ENCODE assay signal across 8 cellular contexts in the genomic region with DNA sequence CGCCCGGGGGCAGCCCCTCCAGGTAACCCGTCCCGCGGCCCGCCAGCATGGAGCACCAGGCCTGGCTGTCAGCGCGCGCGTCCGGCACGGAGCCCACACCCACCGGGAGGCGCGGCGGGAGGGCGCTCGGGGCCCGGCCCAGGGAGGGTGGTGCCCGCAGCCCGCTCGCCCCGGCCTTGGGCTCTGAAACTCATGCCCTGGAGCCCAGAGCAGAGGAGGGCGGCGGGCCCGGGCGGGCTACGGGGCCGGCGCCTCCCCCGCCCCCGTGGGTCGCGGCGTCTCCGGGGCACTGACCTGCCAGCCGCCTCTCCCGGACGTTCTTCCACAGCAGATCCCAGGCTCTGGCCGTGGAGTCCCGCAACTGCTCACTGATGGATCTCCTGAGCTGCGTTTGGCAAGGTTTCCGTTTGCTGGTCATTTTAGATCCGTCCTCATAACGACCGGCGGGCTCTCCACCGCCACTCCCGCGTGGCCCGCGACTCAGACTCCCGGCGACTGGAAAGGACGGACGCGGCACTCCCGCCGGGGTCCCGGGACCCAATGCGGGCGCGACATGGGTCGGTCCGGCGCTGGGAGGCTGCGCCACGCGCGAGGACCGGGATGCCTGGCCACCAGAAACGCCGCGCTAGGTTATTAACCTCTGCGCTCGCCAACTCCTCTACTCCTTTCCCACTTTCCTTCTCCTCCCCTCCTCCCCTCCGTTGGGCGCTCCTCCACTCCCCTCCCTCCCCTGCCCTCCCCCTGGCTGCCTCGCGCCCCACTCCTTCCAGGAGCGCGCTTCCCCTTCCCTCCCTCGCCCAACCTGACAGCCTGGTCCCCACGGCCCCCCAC.
A peak's percentile ranks its signal among the peaks of the same experiment; 100 is the strongest.
DNase-seq lines count a peak whose midpoint lies in the region; ATAC-seq and TF ChIP-seq lines count a peak whose summit lies in the region.

No MANE protein-coding gene starts in this region.

- no peak for DNase-seq in activated CD4-positive, alpha-beta T cell treated with anti-CD3 and anti-CD28 coated beads, Interleukin-2, amount 10 ng/mL, durations not matched to agents 24 days and 14 days
- no peak for DNase-seq in activated CD4-positive, alpha-beta T cell treated with anti-CD3 and anti-CD28 coated beads, Interleukin-2, amount 50 U/mL, for 48 hours
- DNase-seq in chondrocyte (ENCODE audit: low spot score) (no peak), left colon (peak; percentile 70 to 74), stomach (peak; percentile 66)
- DNase-seq in effector memory CD4-positive, alpha-beta T cell = no peak

- peaks cover 10 to 61% (median 35%) of the 10 kb centered on the region in 4 donors for H3K4me1 ChIP-seq in stomach
- H3K4me1 ChIP-seq in effector memory CD4-positive, alpha-beta T cell (ENCODE audit: control insufficient read depth, insufficient read depth, low read length, poor library complexity, severe bottlenecking) = no peaks in the 10 kb centered on the region

- no peaks in the 10 kb centered on the region for H3K9me3 ChIP-seq in stomach
- H3K9me3 ChIP-seq in effector memory CD4-positive, alpha-beta T cell (ENCODE audit: control insufficient read depth, low read length) = no peaks in the 10 kb centered on the region

- ATAC-seq in left colon (peak; percentile 87), HG02884 (IDR thresholded peaks at IDR 0.05; ENCODE audit: unreplicated experiment) (no peak), GM18517 (IDR thresholded peaks at IDR 0.05; ENCODE audit: unreplicated experiment) (no peak)

- no peaks in the 10 kb centered on the region for H3K27me3 ChIP-seq in stomach
- peaks cover 15% of the 10 kb centered on the region for H3K27me3 ChIP-seq in effector memory CD4-positive, alpha-beta T cell (replicated peaks; ENCODE audit: control insufficient read depth, insufficient read depth, low read length, poor library complexity, severe bottlenecking)

- H3K4me3 Mint-ChIP-seq in activated CD4-positive, alpha-beta T cell treated with anti-CD3 and anti-CD28 coated beads, Interleukin-2, amount 10 ng/mL, durations not matched to agents 24 days and 14 days = peak overlapping the region; percentile 34
- H3K4me3 Mint-ChIP-seq in chondrocyte (ENCODE audit: unreplicated experiment) = peak overlapping the region; percentile 85

- TF ChIP-seq CTCF in chondrocyte (IDR thresholded peaks at IDR 0.05) (peak; percentile 11), stomach (IDR thresholded peaks at IDR 0.05) (no peak)

- peaks cover 2% of the 10 kb centered on the region for H3K4me1 Mint-ChIP-seq in activated CD4-positive, alpha-beta T cell treated with anti-CD3 and anti-CD28 coated beads, Interleukin-2, amount 10 ng/mL, durations not matched to agents 24 days and 14 days
- peaks cover 31% of the 10 kb centered on the region for H3K4me1 Mint-ChIP-seq in chondrocyte (ENCODE audit: low read depth)

- 1 to 5% (median 2%) methylated on average over 29 to 84 of the region's 84 CpGs for WGBS in stomach, 5 donors

- H3K36me3 ChIP-seq in stomach = no peaks in the 10 kb centered on the region
- H3K36me3 ChIP-seq in effector memory CD4-positive, alpha-beta T cell (ENCODE audit: control insufficient read depth, insufficient read depth, low read length) = no peaks in the 10 kb centered on the region

- H3K27ac Mint-ChIP-seq in activated CD4-positive, alpha-beta T cell treated with anti-CD3 and anti-CD28 coated beads, Interleukin-2, amount 10 ng/mL, durations not matched to agents 24 days and 14 days = no peak overlapping the region
- H3K27ac Mint-ChIP-seq in chondrocyte (ENCODE audit: unreplicated experiment) = peak overlapping the region; percentile 85

- no peak for TF ChIP-seq POLR2A in stomach (IDR thresholded peaks at IDR 0.05)

- peaks cover 56% of the 10 kb centered on the region for H3K27me3 Mint-ChIP-seq in activated CD4-positive, alpha-beta T cell treated with anti-CD3 and anti-CD28 coated beads, Interleukin-2, amount 10 ng/mL, durations not matched to agents 24 days and 14 days
- H3K27me3 Mint-ChIP-seq in chondrocyte (ENCODE audit: low read depth) = no peaks in the 10 kb centered on the region

- H3K27ac ChIP-seq in stomach = peak overlapping the region; percentile 86 to 93 (median 89)
- no peak overlapping the region for H3K27ac ChIP-seq in effector memory CD4-positive, alpha-beta T cell (ENCODE audit: insufficient read depth, low read length, poor library complexity, severe bottlenecking)

- TF ChIP-seq EP300 in stomach (IDR thresholded peaks at IDR 0.05) = no peak

- H3K9me3 Mint-ChIP-seq in activated CD4-positive, alpha-beta T cell treated with anti-CD3 and anti-CD28 coated beads, Interleukin-2, amount 10 ng/mL, durations not matched to agents 24 days and 14 days = no peaks in the 10 kb centered on the region
- H3K9me3 Mint-ChIP-seq in chondrocyte (ENCODE audit: low read depth) = no peaks in the 10 kb centered on the region

- intact Hi-C loops in activated CD4-positive, alpha-beta T cell treated with anti-CD3 and anti-CD28 coated beads, Interleukin-2, amount 10 ng/mL, durations not matched to agents 24 days and 14 days (cut with micrococcal nuclease) = no loop called here
- intact Hi-C loops in left colon (cut with DNase I, micrococcal nuclease) = no loop called here
- intact Hi-C loops in stomach (cut with DNase I; ENCODE audit: low total_unique reads) = no loop called here

- no peaks in the 10 kb centered on the region for H3K36me3 Mint-ChIP-seq in activated CD4-positive, alpha-beta T cell treated with anti-CD3 and anti-CD28 coated beads, Interleukin-2, amount 10 ng/mL, durations not matched to agents 24 days and 14 days (ENCODE audit: low read depth)
- no peaks in the 10 kb centered on the region for H3K36me3 Mint-ChIP-seq in chondrocyte (ENCODE audit: low read depth)

- peak overlapping the region; percentile 62 to 76 (median 73) for H3K4me3 ChIP-seq in stomach
- H3K4me3 ChIP-seq in effector memory CD4-positive, alpha-beta T cell (ENCODE audit: insufficient read depth, low read depth, low read length, poor library complexity, severe bottlenecking) = no peak overlapping the region

Comparison
In these comparisons a context has a peak if more than half of its experiments do, and no peak if none do; other contexts are left out.
1. DNase-seq: peak in left colon (2 of 2) and stomach (single experiment); none in activated CD4-positive, alpha-beta T cell treated with anti-CD3 and anti-CD28 coated beads, Interleukin-2, amount 10 ng/mL, durations not matched to agents 24 days and 14 days (single experiment), activated CD4-positive, alpha-beta T cell treated with anti-CD3 and anti-CD28 coated beads, Interleukin-2, amount 50 U/mL, for 48 hours (0 of 2), chondrocyte (single experiment) and effector memory CD4-positive, alpha-beta T cell (0 of 3).